Comparison of ENCODE assay signal across 8 cellular contexts in genomic region chr1:147504801-147505303, GRCh38. TPM values are rescaled to one million over a fixed set of nuclear protein-coding genes. Genes with fewer than 3 reads are reported as not detected.
A peak's percentile ranks its signal among the peaks of the same experiment; 100 is the strongest.
DNase-seq lines count a peak whose midpoint lies in the region; ATAC-seq lines count a peak whose summit lies in the region.

No MANE protein-coding gene starts in this region.

- ATAC-seq in Right ventricle myocardium superior (ENCODE audit: poor library complexity) (peak; percentile 66), GM18517 (IDR thresholded peaks at IDR 0.05; ENCODE audit: unreplicated experiment) (no peak), GM18861 (IDR thresholded peaks at IDR 0.05; ENCODE audit: unreplicated experiment) (no peak)

- H3K36me3 ChIP-seq in HAP-1 (replicated peaks) (no peaks in the 10 kb centered on the region), rectal smooth muscle tissue (ENCODE audit: control insufficient read depth, insufficient read depth, low read length) (no peaks in the 10 kb centered on the region)

- H3K4me3 ChIP-seq in HAP-1, result no peak overlapping the region
- peak overlapping the region; percentile 3 for H3K4me3 ChIP-seq in rectal smooth muscle tissue (ENCODE audit: low read length)

- H3K9me3 ChIP-seq in HAP-1, result no peaks in the 10 kb centered on the region

- H3K9ac ChIP-seq in rectal smooth muscle tissue (ENCODE audit: low read length), result no peak overlapping the region

- DNase-seq in HAP-1 (ENCODE audit: low spot score in 2 of 2) (peak; percentile 17 to 65), NCI-H82 (lab: John Stamatoyannopoulos, UW) (peak; percentile 65), Right ventricle myocardium superior (no peak), GM19238 (ENCODE audit: insufficient read length, low spot score) (no peak), ACHN (no peak)

- H3K4me1 ChIP-seq in HAP-1 (peaks cover 11% of the 10 kb centered on the region), rectal smooth muscle tissue (ENCODE audit: control insufficient read depth, insufficient read depth, low read length) (peaks cover 5% of the 10 kb centered on the region)

- H3K27ac ChIP-seq in rectal smooth muscle tissue (ENCODE audit: low read depth, low read length), result peak overlapping the region; percentile 52

- intact Hi-C loops in Right ventricle myocardium superior (cut with DNase I), result no loop called here

- H3K27me3 ChIP-seq in HAP-1 (ENCODE audit: low read depth), result no peaks in the 10 kb centered on the region
- H3K27me3 ChIP-seq in rectal smooth muscle tissue (ENCODE audit: control insufficient read depth, insufficient read depth, low read length), result no peaks in the 10 kb centered on the region

- in situ Hi-C loops in HAP-1 (cut with MboI; ENCODE audit: low sequenced_read_pairs) (no loop called here), ACHN (cut with HindIII; ENCODE audit: low pct_ligation_motif_present, low pct_unique_long_range_greater_than_20kb, low sequenced_read_pairs) (loop anchor here (10.0 kb wide), 1 partner anchor 130 kb away; no protein-coding TSS in a partner anchor)

RNA-seq across cellular contexts. Expression of gene BCL9, which starts 36.4 kb away (rescaled TPM):
- 11.7 TPM for total RNA-seq in Right ventricle myocardium superior

Comparison
In these comparisons a context has a peak if more than half of its experiments do, and no peak if none do; other contexts are left out.
1. DNase-seq: peak in HAP-1 (2 of 2) and NCI-H82 (single experiment); none in Right ventricle myocardium superior (single experiment), GM19238 (single experiment) and ACHN (single experiment).